ENCODE assay signal across 13 cellular contexts in the genomic region with DNA sequence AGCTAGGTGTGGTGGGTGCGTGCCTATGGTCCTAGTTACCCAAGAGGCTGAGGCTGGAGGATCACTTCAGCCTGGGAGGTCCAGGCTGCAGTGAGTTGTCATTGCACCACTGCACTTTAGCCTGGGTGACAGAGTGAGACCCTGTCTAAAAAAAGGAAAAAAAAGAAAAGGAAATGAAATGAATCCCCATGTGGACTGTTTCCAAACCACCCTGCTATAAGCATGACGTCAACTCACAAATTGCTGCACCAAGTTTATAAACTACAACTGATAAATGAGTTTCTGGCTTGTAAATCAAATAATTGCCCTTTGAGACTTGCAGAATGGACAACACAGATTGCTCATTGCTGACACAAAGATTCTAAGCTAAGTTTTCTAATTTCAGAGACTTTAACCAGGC. TPM values are rescaled to one million over a fixed set of nuclear protein-coding genes. Genes with fewer than 3 reads are reported as not detected.
DNase-seq lines count a peak whose midpoint lies in the region; ATAC-seq, FAIRE-seq and TF ChIP-seq lines count a peak whose summit lies in the region.
"Had no signal": no experiment of that assay in that cellular context is flagged by ENCODE, and none has a peak within 500 bp of the region (broad histone marks: within the 10 kb centered on the region; RNA-seq: fewer than 3 reads in every experiment).

No MANE protein-coding gene starts in this region.

- H3K27me3 Mint-ChIP-seq in astrocyte (ENCODE audit: low read depth, unreplicated experiment): no peaks in the 10 kb centered on the region

- no peaks in the 10 kb centered on the region for H3K9me3 Mint-ChIP-seq in astrocyte (ENCODE audit: unreplicated experiment)
- H3K9me3 Mint-ChIP-seq: nephron had no signal

- TF ChIP-seq CTCF in astrocyte (IDR thresholded peaks at IDR 0.05; ENCODE audit: insufficient read depth, low read depth, low read length): no peak
- no peak for TF ChIP-seq CTCF in heart right ventricle (IDR thresholded peaks at IDR 0.05)

- H3K4me2 ChIP-seq in astrocyte (ENCODE audit: low read length): peak overlapping the region; percentile 47
- H3K4me2 ChIP-seq in skeletal muscle satellite cell (ENCODE audit: low read length): peak overlapping the region; percentile 22

- no peaks in the 10 kb centered on the region for H3K79me2 ChIP-seq in astrocyte (ENCODE audit: insufficient read depth, low read length)

- no peak overlapping the region for H3K4me3 Mint-ChIP-seq in astrocyte (ENCODE audit: unreplicated experiment)
- H3K4me3 Mint-ChIP-seq: nephron had no signal

- H3K27me3 ChIP-seq in astrocyte (ENCODE audit: insufficient read depth, low read length): no peaks in the 10 kb centered on the region
- no peaks in the 10 kb centered on the region for H3K27me3 ChIP-seq in heart right ventricle
- no peaks in the 10 kb centered on the region for H3K27me3 ChIP-seq in skeletal muscle satellite cell (ENCODE audit: control insufficient read depth, insufficient read depth, low read length)
- H3K27me3 ChIP-seq: adrenal gland had no signal

- H3K27ac ChIP-seq in astrocyte (ENCODE audit: low read depth, low read length): peak overlapping the region; percentile 77
- peak overlapping the region; percentile 30 to 87 (median 76) for H3K27ac ChIP-seq in heart right ventricle

- H3K9ac ChIP-seq in astrocyte (ENCODE audit: low read length): peak overlapping the region; percentile 48
- H3K9ac ChIP-seq in skeletal muscle satellite cell (ENCODE audit: low read depth, low read length): peak overlapping the region; percentile 58

- no peaks in the 10 kb centered on the region for H3K36me3 ChIP-seq in astrocyte (ENCODE audit: insufficient read depth, low read length)
- H3K36me3 ChIP-seq in heart right ventricle: no peaks in the 10 kb centered on the region
- no peaks in the 10 kb centered on the region for H3K36me3 ChIP-seq in skeletal muscle satellite cell (ENCODE audit: insufficient read depth, low read length)
- H3K36me3 ChIP-seq: adrenal gland had no signal

- H3K4me1 ChIP-seq in astrocyte (ENCODE audit: insufficient read depth, low read length) (peaks cover 45% of the 10 kb centered on the region), heart right ventricle (peaks cover 2 to 55% (median 27%) of the 10 kb centered on the region in 9 donors), skeletal muscle satellite cell (ENCODE audit: control insufficient read depth, insufficient read depth, low read length) (peaks cover 51% of the 10 kb centered on the region)
- H3K4me1 ChIP-seq: adrenal gland had no signal

- DNase-seq in ELR (ENCODE audit: low read depth) (peak; percentile 26), astrocyte (ENCODE audit: low read depth) (peak; percentile 90), heart right ventricle (peak in 1 of 2 donors; percentile 21), COLO829 (ENCODE audit: low spot score) (no peak), C1 segment of cervical spinal cord (lab: John Stamatoyannopoulos, UW) (no peak)
- no peak for DNase-seq in effector CD4-positive, alpha-beta T cell
- DNase-seq: adrenal gland, NCI-H187, NCI-H748 treated with DMSO at 0.1 percent for 48 hours had no signal

- peaks cover 39% of the 10 kb centered on the region for H3K4me1 Mint-ChIP-seq in astrocyte (ENCODE audit: low read depth, unreplicated experiment)

- intact Hi-C loops in heart right ventricle (cut with DNase I): loop anchor here in 2 of 10 donors (5.0 kb wide), 1 partner anchor 49 kb away; a partner anchor contains a TSS

- H4K20me1 ChIP-seq in astrocyte (ENCODE audit: insufficient read depth, low read length): no peaks in the 10 kb centered on the region

- peak; percentile 88 for FAIRE-seq in astrocyte (lab: Jason Lieb, UNC)
- FAIRE-seq: endothelial cell of umbilical vein had no signal

- H3K36me3 Mint-ChIP-seq in astrocyte (ENCODE audit: low read depth, unreplicated experiment): no peaks in the 10 kb centered on the region

- WGBS in heart right ventricle, 2 donors: 44 to 45% methylated on average over 2 of the region's 2 CpGs

- H3K9me3 ChIP-seq in astrocyte (ENCODE audit: insufficient read depth, low read depth, low read length): no peaks in the 10 kb centered on the region
- no peaks in the 10 kb centered on the region for H3K9me3 ChIP-seq in heart right ventricle
- no peaks in the 10 kb centered on the region for H3K9me3 ChIP-seq in skeletal muscle satellite cell (replicated peaks; ENCODE audit: low read length)
- H3K9me3 ChIP-seq: adrenal gland had no signal

- H2AFZ ChIP-seq in astrocyte (ENCODE audit: low read depth, low read length): no peak overlapping the region

- ATAC-seq in heart right ventricle (peak in 7 of 8 donors; percentile 2 to 52 (median 28)), GM21619 (IDR thresholded peaks at IDR 0.05; ENCODE audit: unreplicated experiment) (no peak)

- no peak overlapping the region for H3K27ac Mint-ChIP-seq in astrocyte (ENCODE audit: unreplicated experiment)

- H3K4me3 ChIP-seq in astrocyte (ENCODE audit: insufficient read depth, low read depth, low read length) (no peak overlapping the region), heart right ventricle (no peak overlapping the region), skeletal muscle satellite cell (ENCODE audit: low read length) (no peak overlapping the region)
- H3K4me3 ChIP-seq: adrenal gland had no signal

RNA-seq across cellular contexts. Expression of a gene that starts 51.0 kb away (rescaled TPM):
- 114 and 115 TPM in 2 replicates for total RNA-seq in astrocyte
- 100 to 1,000 TPM in 5 of 10 donors, 10 to 100 TPM in 5; 40.7 to 165 (median 104) TPM for total RNA-seq in heart right ventricle
- polyA plus RNA-seq in heart right ventricle: 10 to 100 TPM in 1 of 2 donors, 1 to 10 TPM in 1; 9.5 to 23.5 TPM
- total RNA-seq in skeletal muscle satellite cell (2012; rRNA removed): 11.4 and 14.9 TPM in 2 replicates

Comparison
In these comparisons a context has a peak if more than half of its experiments do, and no peak if none do; other contexts are left out.
1. DNase-seq: peak in ELR (single experiment) and astrocyte (single experiment); none in effector CD4-positive, alpha-beta T cell (single experiment), COLO829 (single experiment) and C1 segment of cervical spinal cord (0 of 14).